In the genomic region with DNA sequence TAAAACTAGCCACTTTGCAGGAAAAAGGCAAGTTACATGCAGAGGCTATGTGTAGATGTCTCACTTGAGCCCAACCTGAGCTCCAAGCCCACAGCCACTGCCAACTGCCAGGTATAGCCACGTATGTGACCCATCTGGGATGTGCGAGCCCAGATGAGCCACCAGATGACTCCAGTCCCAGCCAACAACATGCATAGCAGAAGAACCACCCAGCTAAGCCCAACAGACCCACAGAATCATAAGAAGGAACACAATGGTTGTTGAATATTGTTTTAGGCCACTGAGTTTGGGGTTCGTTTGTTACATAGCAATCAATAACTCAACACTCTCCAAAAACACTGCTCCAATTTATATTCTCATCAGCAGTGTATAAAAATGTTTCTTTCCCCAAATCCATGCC, we compare ENCODE assay signal across 20 cellular contexts. TPM values are rescaled to one million over a fixed set of nuclear protein-coding genes. Genes with fewer than 3 reads are reported as not detected.
A peak's percentile ranks its signal among the peaks of the same experiment; 100 is the strongest.
DNase-seq lines count a peak whose midpoint lies in the region; ATAC-seq, FAIRE-seq and TF ChIP-seq lines count a peak whose summit lies in the region.
"Had no signal": no experiment of that assay in that cellular context is flagged by ENCODE, and none has a peak within 500 bp of the region (broad histone marks: within the 10 kb centered on the region; RNA-seq: fewer than 3 reads in every experiment).

No MANE protein-coding gene starts in this region.

- H3K9ac ChIP-seq in HepG2 (ENCODE audit: insufficient read depth, low read depth, low read length) = no peak overlapping the region
- no peak overlapping the region for H3K9ac ChIP-seq in H1 (replicated peaks in 1 of 4; ENCODE audit: extremely low read depth in 1 of 4, low read depth in 3 of 4, low read length in 3 of 4)
- H3K9ac ChIP-seq: BLaER1 treated with 17β-estradiol and CSF1 and Interleukin-3, amounts not matched to agents 10 nM and 100 nM had no signal

- H3K56ac ChIP-seq in H1 (replicated peaks; ENCODE audit: insufficient read length, low read depth, low read length) = no peak overlapping the region

- H3K4me2 ChIP-seq in HepG2 (ENCODE audit: low read depth, low read length) (no peak overlapping the region), H1 (ENCODE audit: insufficient read depth in 1 of 2, low read depth in 2 of 2, low read length in 2 of 2) (no peak overlapping the region)
- H3K4me2 ChIP-seq: A549; BLaER1 treated with 17β-estradiol and CSF1 and Interleukin-3, amounts not matched to agents 10 nM and 100 nM had no signal

- no peaks in the 10 kb centered on the region for H3K23me2 ChIP-seq in H1 (ENCODE audit: low read depth, low read length)

- 0 out of 2 replicates have a peak overlapping the region, but pooled peaks have one; percentile 23 for H2BK15ac ChIP-seq in H1 (ENCODE audit: low read length)

- TF ChIP-seq POLR2A in HepG2 (IDR thresholded peaks at IDR 0.05; ENCODE audit: insufficient read depth in 1 of 2, low read depth in 2 of 2, low read length in 2 of 2) (no peak), right lobe of liver (IDR thresholded peaks at IDR 0.05) (no peak), H1 (IDR thresholded peaks at IDR 0.05; ENCODE audit: control extremely low read depth in 1 of 2, low read depth in 2 of 2, low read length in 2 of 2) (no peak)

- no peak overlapping the region for H2BK5ac ChIP-seq in H1 (ENCODE audit: low read depth, low read length)

- no peak overlapping the region for H2BK20ac ChIP-seq in H1 (ENCODE audit: low read length)

- no peak overlapping the region for H2BK120ac ChIP-seq in H1 (replicated peaks; ENCODE audit: low read depth, low read length)

- TF ChIP-seq RAD21 in HepG2 (CRISPR knock-in tag; IDR thresholded peaks at IDR 0.05) (no peak), H1 (IDR thresholded peaks at IDR 0.05 in 1 of 2, conservative IDR thresholded peaks at IDR 0.05 in 1 of 2; ENCODE audit: low read depth in 2 of 2, low read length in 2 of 2) (no peak)

- H3K36me3 ChIP-seq in HepG2 (replicated peaks in 1 of 2; ENCODE audit: control insufficient read depth in 1 of 2, insufficient read depth in 2 of 2, low read length in 2 of 2) (no peaks in the 10 kb centered on the region), right lobe of liver (no peaks in the 10 kb centered on the region), H1 (ENCODE audit: control insufficient read depth in 2 of 4, insufficient read depth in 4 of 4, low read length in 3 of 4) (no peaks in the 10 kb centered on the region)
- H3K36me3 ChIP-seq: BLaER1 treated with 17β-estradiol and CSF1 and Interleukin-3, amounts not matched to agents 10 nM and 100 nM had no signal

- H4K20me1 ChIP-seq in HepG2 (ENCODE audit: insufficient read depth, low read length) (no peaks in the 10 kb centered on the region), H1 (replicated peaks in 1 of 2; ENCODE audit: control insufficient read depth in 1 of 2, insufficient read depth in 2 of 2, low read length in 2 of 2) (no peaks in the 10 kb centered on the region)
- H4K20me1 ChIP-seq: BLaER1 treated with 17β-estradiol and CSF1 and Interleukin-3, amounts not matched to agents 10 nM and 100 nM had no signal

- WGBS in HepG2 (ENCODE audit: low lambda C conversion rate) = 89% methylated on average over 3 of the region's 3 CpGs
- 92% methylated on average over 1 of the region's 3 CpGs for WGBS in right lobe of liver (ENCODE audit: insufficient coverage, low coverage, low lambda C conversion rate, missing lambda C conversion rate)
- 89% methylated on average over 3 of the region's 3 CpGs; no CpG with 5 or more reads in 1 of the 2 experiments for WGBS in H1 (ENCODE audit: extremely low coverage in 1 of 2, insufficient coverage in 1 of 2, insufficient read length in 1 of 2, insufficient replicate concordance in 2 of 2, low coverage in 1 of 2, low lambda C conversion rate in 2 of 2, missing lambda C conversion rate in 1 of 2), 2 experiments

- TF ChIP-seq EP300 in HepG2 (IDR thresholded peaks at IDR 0.05; ENCODE audit: low read depth in 2 of 2, low read length in 2 of 2) = no peak
- no peak for TF ChIP-seq EP300 in HepG2 (CRISPR knock-in tag; IDR thresholded peaks at IDR 0.05; ENCODE audit: borderline replicate concordance)
- TF ChIP-seq EP300 in H1 (IDR thresholded peaks at IDR 0.05; ENCODE audit: borderline replicate concordance in 1 of 2, low read depth in 2 of 2, low read length in 2 of 2) = no peak

- H3K27ac ChIP-seq in HepG2 (ENCODE audit: extremely low read length, insufficient read depth, low read length) (no peak overlapping the region), right lobe of liver (no peak overlapping the region), H1 (ENCODE audit: low read depth, low read length) (no peak overlapping the region)
- H3K27ac ChIP-seq: 22Rv1; A549; BLaER1 treated with 17β-estradiol and CSF1 and Interleukin-3, amounts not matched to agents 10 nM and 100 nM; C4-2B had no signal

- H2AFZ ChIP-seq in HepG2 (ENCODE audit: low read length) (no peak overlapping the region), H1 (ENCODE audit: low read length) (no peak overlapping the region)

- no peak for ATAC-seq in HepG2
- ATAC-seq in right lobe of liver = no peak
- ATAC-seq in HG03342 (IDR thresholded peaks at IDR 0.05; ENCODE audit: unreplicated experiment) = no peak
- ATAC-seq in GM19463 (IDR thresholded peaks at IDR 0.05; ENCODE audit: unreplicated experiment) = no peak
- ATAC-seq: A549; CD8-positive, alpha-beta T cell had no signal

- in situ Hi-C loops in HepG2 (cut with HindIII; ENCODE audit: extremely low pct_ligation_motif_present, low pct_unique_long_range_greater_than_20kb) = no loop called here

- H3K27me3 ChIP-seq in HepG2 (ENCODE audit: control insufficient read depth in 1 of 2, insufficient read depth in 2 of 2, low read length in 2 of 2) = no peaks in the 10 kb centered on the region
- H3K27me3 ChIP-seq in right lobe of liver = no peaks in the 10 kb centered on the region
- no peaks in the 10 kb centered on the region for H3K27me3 ChIP-seq in H1 (replicated peaks in 1 of 4; ENCODE audit: control insufficient read depth in 3 of 4, extremely low read depth in 1 of 4, insufficient read depth in 3 of 4, low read length in 3 of 4)
- H3K27me3 ChIP-seq: BLaER1 treated with 17β-estradiol and CSF1 and Interleukin-3, amounts not matched to agents 10 nM and 100 nM had no signal

- H3K79me1 ChIP-seq in H1 (ENCODE audit: low read depth, low read length) = peaks cover 2% of the 10 kb centered on the region; the same call in 1 of the 2 replicates

- no peak overlapping the region for H4K91ac ChIP-seq in H1 (replicated peaks; ENCODE audit: insufficient read length, low read length)

- H4K5ac ChIP-seq in H1 (ENCODE audit: insufficient read length, low read depth, low read length) = no peak overlapping the region

- CTCF ChIA-PET in HepG2 (lab: Yijun Ruan, JAX; ENCODE audit: low intra/inter-chr PET ratio, low total read pairs) (no interaction called here), H1 (lab: Charles Lee; ENCODE audit: partially characterized antibody) (interaction anchor here (0.7 to 3.6 kb wide), 3 partner anchors 13 to 68 kb away, joined by 3 to 24 read pairs (median 5); partner anchors contain the start of gene FAM50B)

- H2BK12ac ChIP-seq in H1 (ENCODE audit: low read depth, low read length) = no peak overlapping the region

- H3K9me3 ChIP-seq in HepG2 (ENCODE audit: low read length) (peaks cover 4% of the 10 kb centered on the region; the same call in 1 of the 2 replicates), right lobe of liver (no peaks in the 10 kb centered on the region), H1 (ENCODE audit: insufficient read depth in 2 of 2, low read depth in 1 of 2, low read length in 1 of 2) (no peaks in the 10 kb centered on the region)
- H3K9me3 ChIP-seq: A549 had no signal

- no TSS peak for BruUV-seq in HepG2 (replicated peaks; lab: Mats Ljungman, UMichigan)

- DNase-seq in HepG2 (ENCODE audit: low spot score) = no peak
- no peak for DNase-seq in right lobe of liver
- DNase-seq in H1 (ENCODE audit: low read depth in 1 of 2, low spot score in 2 of 2) = no peak
- DNase-seq: AML-193; Caco-2; Calu3; CD4-positive, alpha-beta T cell; DMS79 treated with DMSO at 0.1 percent for 48 hours; GF-D8 had no signal

- H3K79me2 ChIP-seq in HepG2 (ENCODE audit: insufficient read depth, low read length) (no peaks in the 10 kb centered on the region), H1 (ENCODE audit: control insufficient read depth in 1 of 2, insufficient read depth in 2 of 2, low read length in 2 of 2) (no peaks in the 10 kb centered on the region)

- H3K23ac ChIP-seq in H1 (ENCODE audit: insufficient read length) = no peak overlapping the region

- no peak overlapping the region for H3K14ac ChIP-seq in H1 (ENCODE audit: insufficient read length)

- no peak overlapping the region for H2AK5ac ChIP-seq in H1 (ENCODE audit: low read depth, low read length)

- H3K4me3 ChIP-seq in HepG2 (replicated peaks in 1 of 3; ENCODE audit: insufficient read depth in 1 of 3, low read depth in 2 of 3, low read length in 3 of 3) = no peak overlapping the region
- no peak overlapping the region for H3K4me3 ChIP-seq in right lobe of liver
- no peak overlapping the region for H3K4me3 ChIP-seq in H1 (ENCODE audit: extremely low read depth in 1 of 4, insufficient read depth in 2 of 4, low read depth in 3 of 4, low read length in 4 of 4)
- H3K4me3 ChIP-seq: A549; BLaER1 treated with 17β-estradiol and CSF1 and Interleukin-3, amounts not matched to agents 10 nM and 100 nM had no signal

- TF ChIP-seq CTCF in HepG2 (CRISPR knock-in tag; IDR thresholded peaks at IDR 0.05) (no peak), right lobe of liver (IDR thresholded peaks at IDR 0.05) (no peak), H1 (IDR thresholded peaks at IDR 0.05; ENCODE audit: control extremely low read depth in 1 of 3, insufficient read depth in 1 of 3, low read depth in 1 of 3, low read length in 3 of 3) (no peak)

- no peak overlapping the region for H3K18ac ChIP-seq in H1 (ENCODE audit: extremely low read depth, low read length)

- H4K8ac ChIP-seq in H1 (ENCODE audit: extremely low read depth, insufficient read depth, low read length) = no peak overlapping the region

- POLR2A ChIA-PET in HepG2 (lab: Yijun Ruan, JAX) (interaction anchor here (1.6 to 3.0 kb wide), 2 partner anchors 13 to 25 kb away, joined by 3 to 11 read pairs; no protein-coding TSS in a partner anchor), H1 (lab: Charles Lee; ENCODE audit: partially characterized antibody) (no interaction called here)

- H3K4me1 ChIP-seq in HepG2 (ENCODE audit: insufficient read depth, low read length) = peaks cover 36% of the 10 kb centered on the region
- H3K4me1 ChIP-seq in right lobe of liver = peaks cover 0 to 18% (median 5%) of the 10 kb centered on the region in 4 donors
- peaks cover 0 to 7% (median 0%) of the 10 kb centered on the region in 4 experiments; a peak in 2 of 7 replicates for H3K4me1 ChIP-seq in H1 (replicated peaks in 1 of 4; ENCODE audit: control insufficient read depth in 3 of 4, insufficient read depth in 4 of 4, low read length in 3 of 4)

- intact Hi-C loops in HepG2 (cut with micrococcal nuclease; ENCODE audit: unreplicated experiment) = no loop called here
- intact Hi-C loops in right lobe of liver (cut with DNase I) = no loop called here

- H3K4ac ChIP-seq in H1 (replicated peaks; ENCODE audit: insufficient read length, low read depth, low read length) = no peak overlapping the region

- FAIRE-seq in HepG2 (lab: Jason Lieb, UNC) (no peak), H1 (lab: Jason Lieb, UNC) (no peak)
- FAIRE-seq: A549, D721Med, G401.6, GM12891, GM19239 had no signal

RNA-seq across cellular contexts. Expression of gene FAM50B, which starts 16.3 kb away (rescaled TPM):
- total RNA-seq in HepG2 (2016; rRNA removed; fragmentation: Illumina TruSeq; extraction: Trizol) (not detected in 2 replicates), right lobe of liver (10 to 100 TPM in 1 of 6 experiments, 1 to 10 TPM in 5; 3.6 to 11.1 (median 8.5) TPM)
- not detected in 2 replicates for total RNA-seq in HepG2 (2016; cell fraction: cytosol; rRNA removed; fragmentation: Illumina TruSeq; extraction: Trizol; ENCODE audit: low read depth)
- total RNA-seq in HepG2 (2016; cell fraction: insoluble cytoplasmic fraction; rRNA removed; fragmentation: Illumina TruSeq; extraction: Trizol) = not detected in 2 replicates
- total RNA-seq in HepG2 (2016; cell fraction: membrane; rRNA removed; fragmentation: Illumina TruSeq; extraction: Trizol) = not detected in 2 replicates
- total RNA-seq in HepG2 (2016; cell fraction: nucleus; rRNA removed; fragmentation: Illumina TruSeq; extraction: Trizol) = not detected in 2 replicates
- polyA plus RNA-seq in HepG2 (2011; rRNA removed) (0.05 TPM in 1 of 2 replicates, not detected in the other), H1 (2011; rRNA removed) (3.2 and 3.6 TPM in 2 replicates)
- not detected in 2 replicates for polyA plus RNA-seq in HepG2 (2011; cell fraction: cytosol; rRNA removed)
- polyA plus RNA-seq in HepG2 (2011; cell fraction: nucleus; rRNA removed) = 0.07 TPM in 1 of 2 replicates, not detected in the other
- not detected in 2 replicates for polyA plus RNA-seq in HepG2 (2012)
- not detected in 2 replicates for polyA plus RNA-seq in HepG2 (2016; cell fraction: cytosol; fragmentation: Illumina TruSeq; extraction: Trizol; ENCODE audit: low read depth)
- not detected in 2 replicates for polyA plus RNA-seq in HepG2 (2016; cell fraction: insoluble cytoplasmic fraction; fragmentation: Illumina TruSeq; extraction: Trizol; ENCODE audit: low read depth)
- not detected in 2 replicates for polyA plus RNA-seq in HepG2 (2016; cell fraction: membrane; fragmentation: Illumina TruSeq; extraction: Trizol; ENCODE audit: low read depth)
- not detected in 2 replicates for polyA plus RNA-seq in HepG2 (2016; cell fraction: nucleus; fragmentation: Illumina TruSeq; extraction: Trizol; ENCODE audit: insufficient read depth, low read depth)
- 2.4 TPM in 1 of 2 replicates, not detected in the other for polyA minus RNA-seq in HepG2 (2011; rRNA and poly(A)+ RNA removed; ENCODE audit: low replicate concordance)
- not detected in 2 replicates for polyA minus RNA-seq in HepG2 (2011; cell fraction: cytosol; rRNA and poly(A)+ RNA removed)
- polyA minus RNA-seq in HepG2 (2011; cell fraction: nucleus; rRNA and poly(A)+ RNA removed) = not detected in 2 replicates
- total RNA-seq in H1 (2021; fragmentation: NEBNext Ultra II Directional; extraction: Animal tissue kit (Norgen Biotek cat#: 25700)) = 3.1 and 3.8 TPM in 2 replicates
- polyA plus RNA-seq in H1 (2011; cell fraction: cytosol; rRNA removed) = 5.2 TPM
- 3.2 TPM for polyA plus RNA-seq in H1 (2011; cell fraction: nucleus; rRNA removed)
- 1.7 to 3.5 TPM (median 2.2 TPM) in 4 replicates for polyA plus RNA-seq in H1 (2012, experiment 1 of 2)
- 1.7 TPM for polyA plus RNA-seq in H1 (2012, experiment 2 of 2)
- 1.9 TPM for polyA plus RNA-seq in H1 (2013, experiment 1 of 2)
- 2.2 TPM for polyA plus RNA-seq in H1 (2013, experiment 2 of 2)
- 1.1 and 1.4 TPM in 2 replicates for polyA minus RNA-seq in H1 (2011; rRNA and poly(A)+ RNA removed)
- 1.8 TPM for polyA minus RNA-seq in H1 (2011; cell fraction: cytosol; rRNA and poly(A)+ RNA removed)
- polyA minus RNA-seq in H1 (2011; cell fraction: nucleus; rRNA and poly(A)+ RNA removed) = 2.0 TPM
- total RNA-seq: Caco-2 had no signal
